Comparison of ENCODE assay signal across 7 cellular contexts in the genomic region with DNA sequence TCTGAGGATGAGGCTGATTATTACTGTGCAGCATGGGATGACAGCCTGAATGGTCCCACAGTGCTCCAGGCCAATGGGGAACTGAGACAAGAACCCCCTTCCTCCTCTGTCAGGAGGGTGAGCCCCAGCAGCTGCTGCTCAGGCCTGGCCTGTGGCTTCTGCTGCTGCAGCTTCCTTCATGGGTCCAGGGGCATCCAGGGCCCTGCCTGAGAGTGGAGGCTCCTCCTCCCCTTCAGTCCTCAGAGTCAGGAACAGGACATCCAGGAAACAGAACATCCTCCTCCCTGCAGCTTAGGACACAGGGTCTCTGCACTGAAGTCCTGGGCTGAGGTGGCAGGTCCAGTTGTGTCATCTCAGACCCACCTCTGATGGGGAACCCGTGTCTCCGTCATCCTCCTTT.
DNase-seq lines count a peak whose midpoint lies in the region; ATAC-seq and TF ChIP-seq lines count a peak whose summit lies in the region.
"Not testable (repeated sequence)": the region's sequence is repeated elsewhere in the genome, so short reads cannot be mapped to it uniquely, and the experiment has no call there.

No MANE protein-coding gene starts in this region.

- TF ChIP-seq CTCF in osteocyte (IDR thresholded peaks at IDR 0.05) = not testable (repeated sequence)

- H3K27me3 ChIP-seq in BLaER1 treated with 17β-estradiol and CSF1 and Interleukin-3, amounts not matched to agents 10 nM and 100 nM; SJCRH30: not testable (repeated sequence)

- H3K27ac Mint-ChIP-seq in IgD-negative memory B cell = peak overlapping the region; percentile 73 to 94 (median 93)
- peak overlapping the region; percentile 88 for H3K27ac Mint-ChIP-seq in memory B cell
- H3K27ac Mint-ChIP-seq in osteocyte (ENCODE audit: unreplicated experiment) = not testable (repeated sequence)
- peak overlapping the region; percentile 83 for H3K27ac Mint-ChIP-seq in stimulated activated memory B cell treated with anti-CD40 and anti-IgM and Interleukin-4, amounts not matched to agents 10 μg/mL and 1 μg/mL and 100 μg/mL, for 72 hours

- H3K4me1 Mint-ChIP-seq in IgD-negative memory B cell = peaks cover 55 to 66% (median 65%) of the 10 kb centered on the region in 3 donors
- H3K4me1 Mint-ChIP-seq in memory B cell = peaks cover 59% of the 10 kb centered on the region
- not testable (repeated sequence) for H3K4me1 Mint-ChIP-seq in osteocyte (ENCODE audit: unreplicated experiment)
- H3K4me1 Mint-ChIP-seq in stimulated activated memory B cell treated with anti-CD40 and anti-IgM and Interleukin-4, amounts not matched to agents 10 μg/mL and 1 μg/mL and 100 μg/mL, for 72 hours = peaks cover 72% of the 10 kb centered on the region

- ATAC-seq in esophagus mucosa (peak; percentile 46), memory B cell (ENCODE audit: low read depth) (peak; percentile 56)
- peak; percentile 82 for ATAC-seq in stimulated activated memory B cell treated with anti-CD40 and anti-IgM and Interleukin-4, amounts not matched to agents 10 μg/mL and 1 μg/mL and 100 μg/mL, for 72 hours

- H3K9me3 ChIP-seq in BLaER1 treated with 17β-estradiol and CSF1 and Interleukin-3, amounts not matched to agents 10 nM and 100 nM (replicated peaks in 1 of 11); SJCRH30 (replicated peaks): not testable (repeated sequence)

- H3K36me3 ChIP-seq in BLaER1 treated with 17β-estradiol and CSF1 and Interleukin-3, amounts not matched to agents 10 nM and 100 nM; SJCRH30: not testable (repeated sequence)

- not testable (repeated sequence) for H3K27me3 Mint-ChIP-seq in IgD-negative memory B cell; memory B cell; stimulated activated memory B cell treated with anti-CD40 and anti-IgM and Interleukin-4, amounts not matched to agents 10 μg/mL and 1 μg/mL and 100 μg/mL, for 72 hours
- peaks cover 59% of the 10 kb centered on the region for H3K27me3 Mint-ChIP-seq in osteocyte (ENCODE audit: unreplicated experiment)

- not testable (repeated sequence) for H3K9me3 Mint-ChIP-seq in IgD-negative memory B cell; memory B cell; osteocyte (ENCODE audit: unreplicated experiment); stimulated activated memory B cell treated with anti-CD40 and anti-IgM and Interleukin-4, amounts not matched to agents 10 μg/mL and 1 μg/mL and 100 μg/mL, for 72 hours

- H3K27ac ChIP-seq in BLaER1 treated with 17β-estradiol and CSF1 and Interleukin-3, amounts not matched to agents 10 nM and 100 nM = not testable (repeated sequence)
- H3K27ac ChIP-seq in SJCRH30 = peak overlapping the region; percentile 42; the same call in 1 of the 2 replicates

- peaks cover 0 to 60% (median 53%) of the 10 kb centered on the region in 10 experiments; a peak in 17 of 20 replicates for H3K4me1 ChIP-seq in BLaER1 treated with 17β-estradiol and CSF1 and Interleukin-3, amounts not matched to agents 10 nM and 100 nM
- H3K4me1 ChIP-seq in SJCRH30 = peaks cover 58% of the 10 kb centered on the region

- H4K20me1 ChIP-seq in BLaER1 treated with 17β-estradiol and CSF1 and Interleukin-3, amounts not matched to agents 10 nM and 100 nM = not testable (repeated sequence)

- H3K4me2 ChIP-seq in BLaER1 treated with 17β-estradiol and CSF1 and Interleukin-3, amounts not matched to agents 10 nM and 100 nM = peak overlapping the region in 10 of 11 experiments; percentile 10 to 78 (median 63); a peak in 16 of 22 replicates

- not testable (repeated sequence) for H3K4me3 ChIP-seq in BLaER1 treated with 17β-estradiol and CSF1 and Interleukin-3, amounts not matched to agents 10 nM and 100 nM; SJCRH30

- H3K36me3 Mint-ChIP-seq in IgD-negative memory B cell; memory B cell; osteocyte (ENCODE audit: unreplicated experiment); stimulated activated memory B cell treated with anti-CD40 and anti-IgM and Interleukin-4, amounts not matched to agents 10 μg/mL and 1 μg/mL and 100 μg/mL, for 72 hours: not testable (repeated sequence)

- DNase-seq in SJCRH30 (peak; percentile 71 to 79), osteocyte (ENCODE audit: extremely low spot score, unreplicated experiment) (peak; percentile 75)
- not testable (repeated sequence) for DNase-seq in memory B cell (ENCODE audit: low spot score in 2 of 2)

- H3K4me3 Mint-ChIP-seq in IgD-negative memory B cell = peak overlapping the region; percentile 74 to 82 (median 77)
- H3K4me3 Mint-ChIP-seq in memory B cell = peak overlapping the region; percentile 79
- not testable (repeated sequence) for H3K4me3 Mint-ChIP-seq in osteocyte (ENCODE audit: unreplicated experiment)
- H3K4me3 Mint-ChIP-seq in stimulated activated memory B cell treated with anti-CD40 and anti-IgM and Interleukin-4, amounts not matched to agents 10 μg/mL and 1 μg/mL and 100 μg/mL, for 72 hours = peak overlapping the region; percentile 73

- peak overlapping the region in 1 of 11 experiments; percentile 10; a peak in 1 of 22 replicates for H3K9ac ChIP-seq in BLaER1 treated with 17β-estradiol and CSF1 and Interleukin-3, amounts not matched to agents 10 nM and 100 nM
